Comparison of ENCODE assay signal across 17 cellular contexts in genomic region chr14:31770271-31770670, GRCh38.
DNase-seq lines count a peak whose midpoint lies in the region; ATAC-seq, FAIRE-seq and TF ChIP-seq lines count a peak whose summit lies in the region.
"Had no signal": no experiment of that assay in that cellular context is flagged by ENCODE, and none has a peak within 500 bp of the region (broad histone marks: within the 10 kb centered on the region; RNA-seq: fewer than 3 reads in every experiment).

No MANE protein-coding gene starts in this region.

- no peaks in the 10 kb centered on the region for H3K4me1 ChIP-seq in right cardiac atrium (ENCODE audit: control insufficient read depth, insufficient read depth, low read length)
- H3K4me1 ChIP-seq: Peyer's patch, thyroid gland had no signal

- no peaks in the 10 kb centered on the region for H3K9me3 Mint-ChIP-seq in stimulated activated naive CD8-positive, alpha-beta T cell treated with anti-CD3 and anti-CD28 coated beads, Interleukin-15, amount 100 ng/mL, for 72 hours
- H3K9me3 Mint-ChIP-seq: activated CD4-positive, alpha-beta memory T cell treated with anti-CD3 and anti-CD28 coated beads for 36 hours had no signal

- ATAC-seq in stimulated activated naive CD8-positive, alpha-beta T cell treated with anti-CD3 and anti-CD28 coated beads, Interleukin-15, Interleukin-2, amounts not matched to agents 100 U/mL and 50 U/mL, for 24 hours, result peak; percentile 55
- no peak for ATAC-seq in stimulated activated naive CD8-positive, alpha-beta T cell treated with anti-CD3 and anti-CD28 coated beads, Interleukin-15, amount 100 ng/mL, for 72 hours
- peak in 1 of 2 donors; percentile 92 for ATAC-seq in right cardiac atrium

- no peaks in the 10 kb centered on the region for H3K27me3 ChIP-seq in bronchial epithelial cell (ENCODE audit: control insufficient read depth, insufficient read depth, low read length)
- no peaks in the 10 kb centered on the region for H3K27me3 ChIP-seq in right cardiac atrium (ENCODE audit: control insufficient read depth, insufficient read depth)
- H3K27me3 ChIP-seq: Peyer's patch, thyroid gland had no signal

- FAIRE-seq in bronchial epithelial cell (lab: Jason Lieb, UNC), result no peak
- FAIRE-seq: astrocyte had no signal

- intact Hi-C loops in right cardiac atrium (cut with DNase I), result no loop called here

- H3K27ac Mint-ChIP-seq in stimulated activated naive CD8-positive, alpha-beta T cell treated with anti-CD3 and anti-CD28 coated beads, Interleukin-15, amount 100 ng/mL, for 72 hours, result no peak overlapping the region
- H3K27ac Mint-ChIP-seq: activated CD4-positive, alpha-beta memory T cell treated with anti-CD3 and anti-CD28 coated beads for 36 hours had no signal

- DNase-seq in stimulated activated naive CD8-positive, alpha-beta T cell treated with anti-CD3 and anti-CD28 coated beads, Interleukin-15, Interleukin-2, amounts not matched to agents 100 U/mL and 50 U/mL, for 24 hours, result no peak
- DNase-seq in stimulated activated naive CD8-positive, alpha-beta T cell treated with anti-CD3 and anti-CD28 coated beads, Interleukin-15, amount 100 ng/mL, for 72 hours, result no peak
- DNase-seq in bronchial epithelial cell (ENCODE audit: low read depth) (peak; percentile 52), right cardiac atrium (peak in 2 of 3 donors; percentile 32 to 54), dedifferentiated amniotic fluid mesenchymal stem cell (ENCODE audit: extremely low spot score) (no peak), UCSD-AML1 (lab: John Stamatoyannopoulos, UW; ENCODE audit: unreplicated experiment) (no peak), DMS53 treated with DMSO at 0.1 percent for 48 hours (lab: John Stamatoyannopoulos, UW; ENCODE audit: unreplicated experiment) (no peak)
- no peak for DNase-seq in activated effector memory CD4-positive, alpha-beta T cell treated with Interleukin-2 at 50 U/mL for 16 hours
- DNase-seq: activated CD4-positive, alpha-beta memory T cell treated with anti-CD3 and anti-CD28 coated beads for 36 hours; effector CD8-positive, alpha-beta T cell; NCI-H1417 treated with DMSO at 0.1 percent for 48 hours; NCI-H510A; stimulated activated CD4-positive, alpha-beta T cell treated with anti-CD3 and anti-CD28 coated beads, Interleukin-12 subunit alpha, Interleukin-12 subunit beta, amount 100 ng/mL, for 4 hours; T-helper 9 cell; thyroid gland had no signal

- WGBS in right cardiac atrium, result 66% methylated on average over 4 of the region's 4 CpGs

- H3K27ac ChIP-seq in right cardiac atrium (ENCODE audit: low read length), result no peak overlapping the region
- H3K27ac ChIP-seq: Peyer's patch, thyroid gland had no signal

- H3K4me3 Mint-ChIP-seq in stimulated activated naive CD8-positive, alpha-beta T cell treated with anti-CD3 and anti-CD28 coated beads, Interleukin-15, amount 100 ng/mL, for 72 hours, result no peak overlapping the region
- H3K4me3 Mint-ChIP-seq: activated CD4-positive, alpha-beta memory T cell treated with anti-CD3 and anti-CD28 coated beads for 36 hours had no signal

- H3K36me3 ChIP-seq in bronchial epithelial cell (ENCODE audit: control insufficient read depth, insufficient read depth, low read length), result no peaks in the 10 kb centered on the region
- H3K36me3 ChIP-seq: Peyer's patch, thyroid gland had no signal

- H3K4me3 ChIP-seq in bronchial epithelial cell (ENCODE audit: low read depth, low read length) (no peak overlapping the region), right cardiac atrium (ENCODE audit: low read length) (no peak overlapping the region)
- H3K4me3 ChIP-seq: Peyer's patch, thyroid gland had no signal

- H3K27me3 Mint-ChIP-seq in stimulated activated naive CD8-positive, alpha-beta T cell treated with anti-CD3 and anti-CD28 coated beads, Interleukin-15, amount 100 ng/mL, for 72 hours, result no peaks in the 10 kb centered on the region
- H3K27me3 Mint-ChIP-seq: activated CD4-positive, alpha-beta memory T cell treated with anti-CD3 and anti-CD28 coated beads for 36 hours had no signal

- H3K4me1 Mint-ChIP-seq in stimulated activated naive CD8-positive, alpha-beta T cell treated with anti-CD3 and anti-CD28 coated beads, Interleukin-15, amount 100 ng/mL, for 72 hours, result peaks cover 6% of the 10 kb centered on the region

- no peak for TF ChIP-seq CTCF in bronchial epithelial cell (IDR thresholded peaks at IDR 0.05; ENCODE audit: insufficient read depth, low read length, severe bottlenecking)

- no peaks in the 10 kb centered on the region for H3K9me3 ChIP-seq in right cardiac atrium (ENCODE audit: control insufficient read depth, low read length)
- H3K9me3 ChIP-seq: Peyer's patch, thyroid gland had no signal

Comparison
In these comparisons a context has a peak if more than half of its experiments do, and no peak if none do; other contexts are left out.
1. DNase-seq: peak in bronchial epithelial cell (single experiment) and right cardiac atrium (2 of 3); none in stimulated activated naive CD8-positive, alpha-beta T cell treated with anti-CD3 and anti-CD28 coated beads, Interleukin-15, Interleukin-2, amounts not matched to agents 100 U/mL and 50 U/mL, for 24 hours (single experiment), stimulated activated naive CD8-positive, alpha-beta T cell treated with anti-CD3 and anti-CD28 coated beads, Interleukin-15, amount 100 ng/mL, for 72 hours (0 of 2), activated effector memory CD4-positive, alpha-beta T cell treated with Interleukin-2 at 50 U/mL for 16 hours (single experiment), dedifferentiated amniotic fluid mesenchymal stem cell (single experiment), UCSD-AML1 (single experiment) and DMS53 treated with DMSO at 0.1 percent for 48 hours (single experiment).